ENCODE assay signal across 1 cellular context in genomic region chr9:37996050-37996811, GRCh38.
TF ChIP-seq lines count a peak whose summit lies in the region.

No MANE protein-coding gene starts in this region.

TF ChIP-seq in K562, 482 proteins besides CTCF, POLR2A, EP300 and RAD21 (continued from another document):
- no peak for TF ChIP-seq POLR3G (IDR thresholded peaks at IDR 0.05; ENCODE audit: extremely low read depth, insufficient read length, insufficient replicate concordance)
